In the genomic region with DNA sequence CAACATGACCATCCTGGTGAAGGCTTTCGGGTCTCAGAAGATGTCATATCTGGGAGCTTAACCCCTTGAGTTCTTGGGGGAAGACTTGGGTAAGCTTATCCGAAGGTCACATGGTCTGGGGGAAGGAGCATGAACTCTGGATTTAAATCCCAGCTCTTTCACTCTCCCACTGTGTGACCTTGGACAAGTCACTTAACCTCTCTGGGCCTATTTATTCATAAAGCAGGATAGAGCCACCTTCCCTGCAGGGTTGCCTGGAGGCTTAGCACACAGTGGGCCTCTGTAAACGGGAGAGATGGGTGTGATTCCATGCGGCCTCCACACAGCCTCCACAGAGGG, we compare ENCODE assay signal across 18 cellular contexts. TPM values are rescaled to one million over a fixed set of nuclear protein-coding genes. Genes with fewer than 3 reads are reported as not detected.
DNase-seq lines count a peak whose midpoint lies in the region; ATAC-seq, FAIRE-seq and TF ChIP-seq lines count a peak whose summit lies in the region.
"Had no signal": no experiment of that assay in that cellular context is flagged by ENCODE, and none has a peak within 500 bp of the region (broad histone marks: within the 10 kb centered on the region; RNA-seq: fewer than 3 reads in every experiment).

No MANE protein-coding gene starts in this region.

- no peak overlapping the region for H3K9ac ChIP-seq in H1 (replicated peaks in 1 of 4; ENCODE audit: extremely low read depth in 1 of 4, low read depth in 3 of 4, low read length in 3 of 4)
- H3K9ac ChIP-seq in neural progenitor cell: no peak overlapping the region

- ATAC-seq in GM19395 (IDR thresholded peaks at IDR 0.05; ENCODE audit: unreplicated experiment): no peak
- ATAC-seq: activated CD8-positive, alpha-beta T cell treated with anti-CD3 and anti-CD28 coated beads for 36 hours; natural killer cell had no signal

- H4K20me1 ChIP-seq in H1 (replicated peaks in 1 of 2; ENCODE audit: control insufficient read depth in 1 of 2, insufficient read depth in 2 of 2, low read length in 2 of 2): no peaks in the 10 kb centered on the region
- H4K20me1 ChIP-seq in neural progenitor cell (ENCODE audit: low read depth): no peaks in the 10 kb centered on the region

- H3K27me3 ChIP-seq in adrenal gland (no peaks in the 10 kb centered on the region), H1 (replicated peaks in 1 of 4; ENCODE audit: control insufficient read depth in 3 of 4, extremely low read depth in 1 of 4, insufficient read depth in 3 of 4, low read length in 3 of 4) (no peaks in the 10 kb centered on the region), neural progenitor cell (no peaks in the 10 kb centered on the region), thyroid gland (no peaks in the 10 kb centered on the region)

- peak overlapping the region; percentile 2; the same call in 1 of the 2 replicates for H2BK12ac ChIP-seq in H1 (ENCODE audit: low read depth, low read length)

- no peak overlapping the region for H2BK20ac ChIP-seq in H1 (ENCODE audit: low read length)

- POLR2A ChIA-PET in H1 (lab: Charles Lee; ENCODE audit: partially characterized antibody): interaction anchor here (0.6 to 3.5 kb wide), 6 partner anchors 8 to 42 kb away, joined by 3 to 15 read pairs (median 6); a partner anchor contains a TSS

- no peak overlapping the region; the same call in 1 of the 2 replicates for H2BK5ac ChIP-seq in H1 (ENCODE audit: low read depth, low read length)

- H2AK5ac ChIP-seq in H1 (ENCODE audit: low read depth, low read length): peak overlapping the region; percentile 39

- H3K4ac ChIP-seq in H1 (replicated peaks; ENCODE audit: insufficient read length, low read depth, low read length): no peak overlapping the region

- CTCF ChIA-PET in H1 (lab: Charles Lee; ENCODE audit: partially characterized antibody): interaction anchor here (0.6 to 86.2 kb wide), 7 partner anchors 17 to 312 kb away, joined by 3 to 1640 read pairs (median 13); no protein-coding TSS in a partner anchor

- no peak overlapping the region for H3K56ac ChIP-seq in H1 (replicated peaks; ENCODE audit: insufficient read length, low read depth, low read length)

- H3K23ac ChIP-seq in H1 (ENCODE audit: insufficient read length): no peak overlapping the region

- no peak overlapping the region for H3K4me3 Mint-ChIP-seq in neural progenitor cell
- H3K4me3 Mint-ChIP-seq: activated CD8-positive, alpha-beta T cell treated with anti-CD3 and anti-CD28 coated beads for 36 hours; B cell; endodermal cell; natural killer cell; T-helper 1 cell treated with Interleukin-12 subunit alpha and Interleukin-12 subunit beta and Interleukin-4 antibody, amounts not matched to agents 30 μg/mL and 1 μg/mL, for 36 hours had no signal

- FAIRE-seq in H1 (lab: Jason Lieb, UNC): no peak
- FAIRE-seq: D721Med, G401.6, GM12891 had no signal

- TF ChIP-seq CTCF in adrenal gland (IDR thresholded peaks at IDR 0.05) (no peak), H1 (IDR thresholded peaks at IDR 0.05; ENCODE audit: control extremely low read depth in 1 of 3, insufficient read depth in 1 of 3, low read depth in 1 of 3, low read length in 3 of 3) (no peak), neural progenitor cell (IDR thresholded peaks at IDR 0.05) (no peak), thyroid gland (IDR thresholded peaks at IDR 0.05) (no peak)

- H4K5ac ChIP-seq in H1 (ENCODE audit: insufficient read length, low read depth, low read length): no peak overlapping the region

- TF ChIP-seq EP300 in H1 (IDR thresholded peaks at IDR 0.05; ENCODE audit: borderline replicate concordance in 1 of 2, low read depth in 2 of 2, low read length in 2 of 2): no peak

- H2AFZ ChIP-seq in H1 (ENCODE audit: low read length): no peak overlapping the region
- no peak overlapping the region for H2AFZ ChIP-seq in neural progenitor cell (replicated peaks)

- TF ChIP-seq POLR2A in adrenal gland (IDR thresholded peaks at IDR 0.05) (no peak), H1 (IDR thresholded peaks at IDR 0.05; ENCODE audit: control extremely low read depth in 1 of 2, low read depth in 2 of 2, low read length in 2 of 2) (no peak), thyroid gland (IDR thresholded peaks at IDR 0.05) (no peak)

- no peaks in the 10 kb centered on the region for H3K79me2 ChIP-seq in H1 (ENCODE audit: control insufficient read depth in 1 of 2, insufficient read depth in 2 of 2, low read length in 2 of 2)
- no peaks in the 10 kb centered on the region for H3K79me2 ChIP-seq in neural progenitor cell (ENCODE audit: low read depth)

- H3K18ac ChIP-seq in H1 (ENCODE audit: extremely low read depth, low read length): no peak overlapping the region; the same call in 1 of the 2 replicates

- H3K27me3 Mint-ChIP-seq in neural progenitor cell (ENCODE audit: insufficient read depth, low read depth): peaks cover 21% of the 10 kb centered on the region

- no peaks in the 10 kb centered on the region for H3K79me1 ChIP-seq in H1 (ENCODE audit: low read depth, low read length)

- H3K36me3 Mint-ChIP-seq in neural progenitor cell: no peaks in the 10 kb centered on the region
- H3K36me3 Mint-ChIP-seq: natural killer cell had no signal

- intact Hi-C loops in adrenal gland (cut with DNase I): no loop called here
- intact Hi-C loops in thyroid gland (cut with DNase I): no loop called here

- H3K23me2 ChIP-seq in H1 (ENCODE audit: low read depth, low read length): peaks cover 5% of the 10 kb centered on the region; the same call in 1 of the 2 replicates

- peak overlapping the region; percentile 72 for H3K27ac Mint-ChIP-seq in neural progenitor cell
- H3K27ac Mint-ChIP-seq: activated CD8-positive, alpha-beta T cell treated with anti-CD3 and anti-CD28 coated beads for 36 hours; B cell; endodermal cell; natural killer cell; T-helper 1 cell treated with Interleukin-12 subunit alpha and Interleukin-12 subunit beta and Interleukin-4 antibody, amounts not matched to agents 30 μg/mL and 1 μg/mL, for 36 hours had no signal

- H2BK120ac ChIP-seq in H1 (replicated peaks; ENCODE audit: low read depth, low read length): no peak overlapping the region

- H3K9me3 Mint-ChIP-seq in neural progenitor cell: no peaks in the 10 kb centered on the region
- H3K9me3 Mint-ChIP-seq: activated CD8-positive, alpha-beta T cell treated with anti-CD3 and anti-CD28 coated beads for 36 hours; natural killer cell; T-helper 1 cell treated with Interleukin-12 subunit alpha and Interleukin-12 subunit beta and Interleukin-4 antibody, amounts not matched to agents 30 μg/mL and 1 μg/mL, for 36 hours had no signal

- WGBS in adrenal gland, 4 donors: 51 to 100% (median 62%) methylated on average over 2 to 4 of the region's 4 CpGs
- 85% methylated on average over 4 of the region's 4 CpGs; no CpG with 5 or more reads in 1 of the 2 experiments for WGBS in H1 (ENCODE audit: extremely low coverage in 1 of 2, insufficient coverage in 1 of 2, insufficient read length in 1 of 2, insufficient replicate concordance in 2 of 2, low coverage in 1 of 2, low lambda C conversion rate in 2 of 2, missing lambda C conversion rate in 1 of 2), 2 experiments
- WGBS in thyroid gland, 2 donors: 56 to 84% methylated on average over 3 to 4 of the region's 4 CpGs

- peaks cover 4% of the 10 kb centered on the region for H3F3A ChIP-seq in neural progenitor cell (ENCODE audit: low read depth)

- H3K27ac ChIP-seq in adrenal gland (peak overlapping the region in 4 of 5 donors; percentile 75 to 90 (median 86)), H1 (ENCODE audit: low read depth, low read length) (no peak overlapping the region), neural progenitor cell (no peak overlapping the region), thyroid gland (peak overlapping the region; percentile 67 to 87 (median 85))

- no peak overlapping the region for H4K8ac ChIP-seq in H1 (ENCODE audit: extremely low read depth, insufficient read depth, low read length)

- peak overlapping the region; percentile 58 for H4K91ac ChIP-seq in H1 (replicated peaks; ENCODE audit: insufficient read length, low read length)

- H3K4me1 ChIP-seq in adrenal gland (replicated peaks in 1 of 2) (peaks cover 23 to 24% of the 10 kb centered on the region in 2 donors), H1 (replicated peaks in 1 of 4; ENCODE audit: control insufficient read depth in 3 of 4, insufficient read depth in 4 of 4, low read length in 3 of 4) (peaks cover 0 to 16% (median 10%) of the 10 kb centered on the region in 4 experiments; a peak in 5 of 7 replicates), neural progenitor cell (peaks cover 14% of the 10 kb centered on the region), thyroid gland (peaks cover 28 to 43% of the 10 kb centered on the region in 2 donors)
- H3K4me1 ChIP-seq: left lung had no signal

- H3K4me1 Mint-ChIP-seq in neural progenitor cell: peaks cover 44% of the 10 kb centered on the region
- H3K4me1 Mint-ChIP-seq: natural killer cell had no signal

- no peak overlapping the region for H3K14ac ChIP-seq in H1 (ENCODE audit: insufficient read length)

- H3K9me3 ChIP-seq in adrenal gland (replicated peaks in 1 of 3): no peaks in the 10 kb centered on the region
- H3K9me3 ChIP-seq in H1 (ENCODE audit: insufficient read depth in 2 of 2, low read depth in 1 of 2, low read length in 1 of 2): no peaks in the 10 kb centered on the region; a peak in 1 of 4 replicates
- H3K9me3 ChIP-seq in neural progenitor cell (ENCODE audit: low read depth): no peaks in the 10 kb centered on the region
- H3K9me3 ChIP-seq in thyroid gland: no peaks in the 10 kb centered on the region
- H3K9me3 ChIP-seq: left lung had no signal

- no peak for TF ChIP-seq RAD21 in H1 (IDR thresholded peaks at IDR 0.05 in 1 of 2, conservative IDR thresholded peaks at IDR 0.05 in 1 of 2; ENCODE audit: low read depth in 2 of 2, low read length in 2 of 2)

- DNase-seq in adrenal gland: no peak
- no peak for DNase-seq in H1 (ENCODE audit: low read depth in 1 of 2, low spot score in 2 of 2)
- DNase-seq in neural progenitor cell (ENCODE audit: low spot score): no peak
- no peak for DNase-seq in thyroid gland
- DNase-seq in SKM-1 (lab: John Stamatoyannopoulos, UW; ENCODE audit: unreplicated experiment): no peak
- DNase-seq in NCI-H2107 treated with DMSO at 0.1 percent for 48 hours (lab: John Stamatoyannopoulos, UW; ENCODE audit: unreplicated experiment): no peak
- DNase-seq: activated CD8-positive, alpha-beta T cell treated with anti-CD3 and anti-CD28 coated beads for 36 hours; activated T-cell treated with anti-CD3 and anti-CD28 coated beads, Interleukin-2, amount 50 U/mL, for 48 hours; endodermal cell; left lung; natural killer cell; NCI-H345 had no signal

- H3K4me3 ChIP-seq in adrenal gland (no peak overlapping the region), H1 (ENCODE audit: extremely low read depth in 1 of 4, insufficient read depth in 2 of 4, low read depth in 3 of 4, low read length in 4 of 4) (no peak overlapping the region), neural progenitor cell (no peak overlapping the region), thyroid gland (replicated peaks in 1 of 3) (no peak overlapping the region)
- H3K4me3 ChIP-seq: left lung had no signal

- H3K36me3 ChIP-seq in adrenal gland (replicated peaks in 1 of 2) (no peaks in the 10 kb centered on the region), H1 (ENCODE audit: control insufficient read depth in 2 of 4, insufficient read depth in 4 of 4, low read length in 3 of 4) (no peaks in the 10 kb centered on the region), neural progenitor cell (no peaks in the 10 kb centered on the region), thyroid gland (no peaks in the 10 kb centered on the region)
- H3K36me3 ChIP-seq: left lung had no signal

- H2BK15ac ChIP-seq in H1 (ENCODE audit: low read length): no peak overlapping the region

- H3K4me2 ChIP-seq in H1 (ENCODE audit: insufficient read depth in 1 of 2, low read depth in 2 of 2, low read length in 2 of 2) (no peak overlapping the region), neural progenitor cell (no peak overlapping the region)

RNA-seq across cellular contexts. Expression of a gene that starts 8.2 kb away (rescaled TPM):
- 10 to 100 TPM; 18.2 to 53.9 (median 33.6) TPM for total RNA-seq in adrenal gland
- 10 to 100 TPM in 2 of 3 donors, 1 to 10 TPM in 1; 5.0 to 54.9 (median 28.9) TPM for polyA plus RNA-seq in adrenal gland
- 38.0 and 39.6 TPM in 2 replicates for total RNA-seq in H1 (2021; fragmentation: NEBNext Ultra II Directional; extraction: Animal tissue kit (Norgen Biotek cat#: 25700))
- 33.6 and 55.3 TPM in 2 replicates for polyA plus RNA-seq in H1 (2011; rRNA removed)
- 43.2 TPM for polyA plus RNA-seq in H1 (2011; cell fraction: cytosol; rRNA removed)
- polyA plus RNA-seq in H1 (2011; cell fraction: nucleus; rRNA removed): 171 TPM
- polyA plus RNA-seq in H1 (2012, experiment 1 of 2): 23.6 to 37.7 TPM (median 33.8 TPM) in 4 replicates
- 27.2 TPM for polyA plus RNA-seq in H1 (2012, experiment 2 of 2)
- 17.0 TPM for polyA plus RNA-seq in H1 (2013, experiment 1 of 2)
- polyA plus RNA-seq in H1 (2013, experiment 2 of 2): 16.9 TPM
- 46.7 and 47.4 TPM in 2 replicates for polyA minus RNA-seq in H1 (2011; rRNA and poly(A)+ RNA removed)
- polyA minus RNA-seq in H1 (2011; cell fraction: cytosol; rRNA and poly(A)+ RNA removed): 33.8 TPM
- 74.8 TPM for polyA minus RNA-seq in H1 (2011; cell fraction: nucleus; rRNA and poly(A)+ RNA removed)
- 20.3 and 29.4 TPM in 2 replicates for total RNA-seq in neural progenitor cell (ENCODE audit: low replicate concordance)
- 10 to 100 TPM; 32.2 to 64.5 (median 51.4) TPM for total RNA-seq in thyroid gland
- total RNA-seq: activated CD8-positive, alpha-beta T cell treated with anti-CD3 and anti-CD28 coated beads for 36 hours had no signal

Comparison
In these comparisons a context has a peak if more than half of its experiments do, and no peak if none do; other contexts are left out.
1. H3K27ac ChIP-seq: peak in adrenal gland (4 of 5) and thyroid gland (3 of 3); none in H1 (single experiment) and neural progenitor cell (single experiment).